ENCODE assay signal across 20 cellular contexts in the genomic region with DNA sequence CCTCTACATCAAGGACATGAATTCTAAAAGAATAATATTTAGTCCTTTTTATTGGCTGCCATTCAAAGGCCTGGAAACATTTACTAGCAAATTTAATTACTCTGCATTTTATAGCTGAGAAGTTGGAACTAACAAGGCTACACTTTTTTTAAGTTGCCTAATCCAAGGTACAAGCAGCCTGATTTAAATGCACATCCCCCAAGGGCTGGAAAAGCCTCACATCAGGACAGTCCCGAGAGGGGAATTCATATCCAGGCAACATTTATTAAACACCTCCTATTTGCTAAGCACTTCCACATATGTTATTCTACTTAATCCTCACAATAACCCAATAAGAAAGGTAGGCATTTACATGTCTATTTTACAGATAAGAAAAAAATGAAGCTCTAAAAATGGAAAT.
DNase-seq lines count a peak whose midpoint lies in the region; ATAC-seq and TF ChIP-seq lines count a peak whose summit lies in the region.
"Had no signal": no experiment of that assay in that cellular context is flagged by ENCODE, and none has a peak within 500 bp of the region (broad histone marks: within the 10 kb centered on the region; RNA-seq: fewer than 3 reads in every experiment).

No MANE protein-coding gene starts in this region.

- no peak for TF ChIP-seq CTCF in HEK293 (tag by site-specific recombination; IDR thresholded peaks at IDR 0.05)
- no peak for TF ChIP-seq CTCF in VCaP (conservative IDR thresholded peaks at IDR 0.05)

- no peaks in the 10 kb centered on the region for H3K9me3 ChIP-seq in HEK293 (ENCODE audit: control insufficient read depth, insufficient read depth, low read depth, low read length)
- H3K9me3 ChIP-seq: BLaER1, MG63 had no signal

- POLR2A ChIA-PET in HEK293 (lab: Yijun Ruan, JAX): interaction anchor here (0.7 kb wide), 1 partner anchor 33 kb away, joined by 3 read pairs; no protein-coding TSS in a partner anchor

- CTCF ChIA-PET in HEK293 (lab: Yijun Ruan, JAX): interaction anchor here (0.7 to 1.3 kb wide), 4 partner anchors 18 to 137 kb away, joined by 3 to 5 read pairs (median 3); no protein-coding TSS in a partner anchor

- H3K27ac ChIP-seq in HEK293 (ENCODE audit: extremely low read depth, low read depth, low read length) (peak overlapping the region; percentile 8), VCaP (peak overlapping the region; percentile 51)
- H3K27ac ChIP-seq: BLaER1, GM23248 had no signal

- peaks cover 26% of the 10 kb centered on the region for H3K4me1 ChIP-seq in HEK293 (ENCODE audit: control insufficient read depth, insufficient read depth, low read length)

- no peak overlapping the region for H3K4me3 ChIP-seq in HEK293 (ENCODE audit: low read depth, low read length)
- H3K4me3 ChIP-seq: BLaER1, GM23248, MG63 had no signal

- intact Hi-C loops in left colon (cut with DNase I, micrococcal nuclease): no loop called here

- peak; percentile 36 for ATAC-seq in left colon
- no peak for ATAC-seq in HG02571 (IDR thresholded peaks at IDR 0.05; ENCODE audit: unreplicated experiment)

- no peaks in the 10 kb centered on the region for H3K36me3 ChIP-seq in HEK293 (ENCODE audit: control insufficient read depth in 2 of 2, insufficient read depth in 1 of 2, low read length in 2 of 2)
- H3K36me3 ChIP-seq: BLaER1, MG63 had no signal

- DNase-seq in left colon (no peak), renal cortical epithelial cell (ENCODE audit: low read depth) (peak; percentile 41), T-helper 1 cell (no peak)
- DNase-seq in activated T-cell treated with anti-CD3 and anti-CD28 coated beads, Interleukin-2, amount 50 U/mL, for 48 hours: no peak
- DNase-seq: Calu3; CD4-positive, alpha-beta memory T cell; GM23248; Karpas-422; NCI-H1092; NCI-H1436 treated with DMSO at 0.1 percent for 48 hours; NCI-H2029; NCI-H345; NCI-H524 treated with DMSO at 0.1 percent for 48 hours; RPMI8226; SHP77 treated with DMSO at 0.1 percent for 48 hours had no signal

TF ChIP-seq in HEK293, 187 proteins besides CTCF, POLR2A, EP300 and RAD21:
- TF ChIP-seq FEZF1 (tag by site-specific recombination; IDR thresholded peaks at IDR 0.05): peak; percentile 74
- peak; percentile 84 for TF ChIP-seq PRDM6 (tag by site-specific recombination; IDR thresholded peaks at IDR 0.05)
- TF ChIP-seq TCF7L2 (IDR thresholded peaks at IDR 0.05; ENCODE audit: borderline replicate concordance, low read depth, low read length): 0 out of 2 replicates have a peak, but pooled peaks have one; percentile 14
- TF ChIP-seq ZNF155 (tag by site-specific recombination; IDR thresholded peaks at IDR 0.05): no peak
- TF ChIP-seq, protein P1, sequence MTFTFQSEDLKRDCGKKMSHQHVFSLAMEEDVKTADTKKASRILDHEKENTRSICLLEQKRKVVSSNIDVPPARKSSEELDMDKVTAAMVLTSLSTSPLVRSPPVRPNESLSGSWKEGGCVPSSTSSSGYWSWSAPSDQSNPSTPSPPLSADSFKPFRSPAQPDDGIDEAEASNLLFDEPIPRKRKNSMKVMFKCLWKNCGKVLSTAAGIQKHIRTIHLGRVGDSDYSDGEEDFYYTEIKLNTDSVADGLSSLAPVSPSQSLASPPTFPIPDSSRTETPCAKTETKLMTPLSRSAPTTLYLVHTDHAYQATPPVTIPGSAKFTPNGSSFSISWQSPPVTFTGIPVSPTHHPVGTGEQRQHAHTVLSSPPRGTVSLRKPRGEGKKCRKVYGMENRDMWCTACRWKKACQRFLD (tag by site-specific recombination; IDR thresholded peaks at IDR 0.05): no peak
- TF ChIP-seq, protein P2, sequence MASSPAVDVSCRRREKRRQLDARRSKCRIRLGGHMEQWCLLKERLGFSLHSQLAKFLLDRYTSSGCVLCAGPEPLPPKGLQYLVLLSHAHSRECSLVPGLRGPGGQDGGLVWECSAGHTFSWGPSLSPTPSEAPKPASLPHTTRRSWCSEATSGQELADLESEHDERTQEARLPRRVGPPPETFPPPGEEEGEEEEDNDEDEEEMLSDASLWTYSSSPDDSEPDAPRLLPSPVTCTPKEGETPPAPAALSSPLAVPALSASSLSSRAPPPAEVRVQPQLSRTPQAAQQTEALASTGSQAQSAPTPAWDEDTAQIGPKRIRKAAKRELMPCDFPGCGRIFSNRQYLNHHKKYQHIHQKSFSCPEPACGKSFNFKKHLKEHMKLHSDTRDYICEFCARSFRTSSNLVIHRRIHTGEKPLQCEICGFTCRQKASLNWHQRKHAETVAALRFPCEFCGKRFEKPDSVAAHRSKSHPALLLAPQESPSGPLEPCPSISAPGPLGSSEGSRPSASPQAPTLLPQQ (tag by site-specific recombination; IDR thresholded peaks at IDR 0.05): 0 out of 2 replicates have a peak, but pooled peaks have one; percentile 10
- 0 out of 2 replicates have a peak, but pooled peaks have one; percentile 18 for TF ChIP-seq ZBTB11 (tag by site-specific recombination; conservative IDR thresholded peaks at IDR 0.05; ENCODE audit: low read depth)
- 0 out of 2 replicates have a peak, but pooled peaks have one; percentile 15 for TF ChIP-seq ZBTB8A (tag by site-specific recombination; IDR thresholded peaks at IDR 0.05)
